Comparison of ENCODE assay signal across 2 cellular contexts in genomic region chr4:15675363-15675762, GRCh38.
A peak's percentile ranks its signal among the peaks of the same experiment; 100 is the strongest.
TF ChIP-seq lines count a peak whose summit lies in the region.

No MANE protein-coding gene starts in this region.

TF ChIP-seq in A549, 52 proteins besides CTCF, POLR2A, EP300 and RAD21:
- TF ChIP-seq HMGXB4 (CRISPR knock-in tag; IDR thresholded peaks at IDR 0.05; ENCODE audit: borderline replicate concordance) (no peak), CBX2 (IDR thresholded peaks at IDR 0.05; ENCODE audit: borderline replicate concordance, low read depth) (no peak), RNF2 (IDR thresholded peaks at IDR 0.05; ENCODE audit: borderline replicate concordance, low read depth) (no peak), REST (IDR thresholded peaks at IDR 0.05) (no peak), USF2 (IDR thresholded peaks at IDR 0.05) (no peak), NR3C1 (IDR thresholded peaks at IDR 0.05) (no peak), JUNB (IDR thresholded peaks at IDR 0.05) (no peak), ZC3H11A (IDR thresholded peaks at IDR 0.05) (no peak), NPAS2 (CRISPR knock-in tag; IDR thresholded peaks at IDR 0.05; ENCODE audit: borderline replicate concordance) (no peak), KDM1A (IDR thresholded peaks at IDR 0.05; ENCODE audit: low read depth) (no peak), PHF8 (IDR thresholded peaks at IDR 0.05; ENCODE audit: borderline replicate concordance, low read depth) (no peak), HOXB13 (CRISPR knock-in tag; IDR thresholded peaks at IDR 0.05; ENCODE audit: low read depth) (no peak), CEBPB (IDR thresholded peaks at IDR 0.05) (no peak), GATA3 (IDR thresholded peaks at IDR 0.05; ENCODE audit: borderline replicate concordance) (no peak)

TF ChIP-seq in K562, 482 proteins besides CTCF, POLR2A, EP300 and RAD21:
- TF ChIP-seq RREB1 (CRISPR knock-in tag; IDR thresholded peaks at IDR 0.05) (no peak), MCM5 (IDR thresholded peaks at IDR 0.05; ENCODE audit: low read depth) (no peak), PTRF (tag; IDR thresholded peaks at IDR 0.05) (no peak), ARID2 (IDR thresholded peaks at IDR 0.05) (no peak), NKRF (IDR thresholded peaks at IDR 0.05; ENCODE audit: borderline replicate concordance) (no peak), ETV6 (IDR thresholded peaks at IDR 0.05; ENCODE audit: borderline replicate concordance in 1 of 2, low read depth in 2 of 2, low read length in 1 of 2) (no peak), ETV6 (CRISPR knock-in tag; IDR thresholded peaks at IDR 0.05; ENCODE audit: borderline replicate concordance) (no peak), ILK (tag; IDR thresholded peaks at IDR 0.05; ENCODE audit: borderline replicate concordance, low read depth) (no peak), ZNF830 (CRISPR knock-in tag; IDR thresholded peaks at IDR 0.05) (no peak), ZNF384 (IDR thresholded peaks at IDR 0.05; ENCODE audit: low read depth, low read length) (peak; percentile 43; the same call in 1 of the 2 replicates), ZMIZ1 (IDR thresholded peaks at IDR 0.05; ENCODE audit: low read depth in 2 of 2, low read length in 2 of 2) (no peak), ZBTB33 (CRISPR knock-in tag; IDR thresholded peaks at IDR 0.05) (peak; percentile 63), NCOA6 (IDR thresholded peaks at IDR 0.05) (no peak), ELF2 (CRISPR knock-in tag; IDR thresholded peaks at IDR 0.05) (no peak), SRSF1 (IDR thresholded peaks at IDR 0.05; ENCODE audit: low read depth, low read length) (no peak), TFAM (CRISPR knock-in tag; conservative IDR thresholded peaks at IDR 0.05) (no peak)
